In genomic region chr4:140150886-140151699, GRCh38 we compare ENCODE assay signal across 8 cellular contexts. TPM values are rescaled to one million over a fixed set of nuclear protein-coding genes. Genes with fewer than 3 reads are reported as not detected.
DNase-seq lines count a peak whose midpoint lies in the region; ATAC-seq and TF ChIP-seq lines count a peak whose summit lies in the region.

No MANE protein-coding gene starts in this region.

- H2AFZ ChIP-seq in neural progenitor cell (replicated peaks): peak overlapping the region; percentile 65

- H3K36me3 Mint-ChIP-seq in activated naive CD8-positive, alpha-beta T cell treated with anti-CD3 and anti-CD28 coated beads for 36 hours: no peaks in the 10 kb centered on the region
- no peaks in the 10 kb centered on the region for H3K36me3 Mint-ChIP-seq in neural progenitor cell

- H3K27ac Mint-ChIP-seq in activated naive CD8-positive, alpha-beta T cell treated with anti-CD3 and anti-CD28 coated beads for 36 hours: peak overlapping the region; percentile 85
- H3K27ac Mint-ChIP-seq in neural progenitor cell: peak overlapping the region; percentile 98

- H3K4me2 ChIP-seq in neural progenitor cell: peak overlapping the region; percentile 92

- DNase-seq in NCI-H1105 (lab: John Stamatoyannopoulos, UW) (peak; percentile 83), SKM-1 (lab: John Stamatoyannopoulos, UW; ENCODE audit: unreplicated experiment) (peak; percentile 81), germinal center (ENCODE audit: low spot score) (peak; percentile 77), neural progenitor cell (ENCODE audit: low spot score) (peak; percentile 93), thoracic aorta (ENCODE audit: low spot score) (peak; percentile 71)
- DNase-seq in activated naive CD8-positive, alpha-beta T cell treated with anti-CD3 and anti-CD28 coated beads for 36 hours: peak; percentile 77

- peak overlapping the region; percentile 51 for H3K9ac ChIP-seq in neural progenitor cell

- H3K9me3 ChIP-seq in neural progenitor cell (ENCODE audit: low read depth) (no peaks in the 10 kb centered on the region), thoracic aorta (no peaks in the 10 kb centered on the region)

- peak overlapping the region; percentile 88 for H3K4me3 Mint-ChIP-seq in activated naive CD8-positive, alpha-beta T cell treated with anti-CD3 and anti-CD28 coated beads for 36 hours
- H3K4me3 Mint-ChIP-seq in neural progenitor cell: peak overlapping the region; percentile 95

- no peak for TF ChIP-seq CTCF in neural progenitor cell (IDR thresholded peaks at IDR 0.05)
- no peak for TF ChIP-seq CTCF in thoracic aorta (IDR thresholded peaks at IDR 0.05)

- no peaks in the 10 kb centered on the region for H3K9me3 Mint-ChIP-seq in activated naive CD8-positive, alpha-beta T cell treated with anti-CD3 and anti-CD28 coated beads for 36 hours
- no peaks in the 10 kb centered on the region for H3K9me3 Mint-ChIP-seq in neural progenitor cell

- peaks cover 32% of the 10 kb centered on the region for H3K4me1 Mint-ChIP-seq in activated naive CD8-positive, alpha-beta T cell treated with anti-CD3 and anti-CD28 coated beads for 36 hours
- peaks cover 37% of the 10 kb centered on the region for H3K4me1 Mint-ChIP-seq in neural progenitor cell

- H3K27me3 ChIP-seq in neural progenitor cell (no peaks in the 10 kb centered on the region), thoracic aorta (replicated peaks; ENCODE audit: insufficient read depth) (no peaks in the 10 kb centered on the region)

- H3K4me3 ChIP-seq in neural progenitor cell (peak overlapping the region; percentile 92), thoracic aorta (peak overlapping the region; percentile 89)

- H4K20me1 ChIP-seq in neural progenitor cell (ENCODE audit: low read depth): peaks cover 6% of the 10 kb centered on the region

- H3K36me3 ChIP-seq in neural progenitor cell (no peaks in the 10 kb centered on the region), thoracic aorta (no peaks in the 10 kb centered on the region)

- peak overlapping the region; percentile 96 for H3K27ac ChIP-seq in neural progenitor cell
- H3K27ac ChIP-seq in thoracic aorta: peak overlapping the region; percentile 93 to 94

- H3K27me3 Mint-ChIP-seq in activated naive CD8-positive, alpha-beta T cell treated with anti-CD3 and anti-CD28 coated beads for 36 hours: peaks cover 24% of the 10 kb centered on the region
- H3K27me3 Mint-ChIP-seq in neural progenitor cell (ENCODE audit: insufficient read depth, low read depth): peaks cover 6% of the 10 kb centered on the region

- H3K79me2 ChIP-seq in neural progenitor cell (ENCODE audit: low read depth): peaks cover 54% of the 10 kb centered on the region

- peaks cover 44% of the 10 kb centered on the region for H3F3A ChIP-seq in neural progenitor cell (ENCODE audit: low read depth)

- H3K4me1 ChIP-seq in neural progenitor cell (peaks cover 28% of the 10 kb centered on the region), thoracic aorta (ENCODE audit: control insufficient read depth in 1 of 2, low read depth in 2 of 2) (peaks cover 0 to 4% of the 10 kb centered on the region in 2 donors)

- peak; percentile 46 for ATAC-seq in GM18498 (IDR thresholded peaks at IDR 0.05; ENCODE audit: unreplicated experiment)
- ATAC-seq in thoracic aorta (ENCODE audit: insufficient number of reproducible peaks, low FRiP score, low read depth): peak; percentile 45
- no peak for ATAC-seq in HG03025 (IDR thresholded peaks at IDR 0.05; ENCODE audit: low FRiP score, unreplicated experiment)

RNA-seq across cellular contexts. Expression of gene MAML3, which starts 2.9 kb away (rescaled TPM):
- 1 to 10 TPM; 2.1 to 2.3 TPM for total RNA-seq in activated naive CD8-positive, alpha-beta T cell treated with anti-CD3 and anti-CD28 coated beads for 36 hours
- 13.5 and 14.4 TPM in 2 replicates for total RNA-seq in neural progenitor cell (ENCODE audit: low replicate concordance)
- 10 to 100 TPM in 1 of 2 donors, 1 to 10 TPM in 1; 7.3 to 14.1 TPM for total RNA-seq in thoracic aorta
